ENCODE assay signal across 8 cellular contexts in the genomic region with DNA sequence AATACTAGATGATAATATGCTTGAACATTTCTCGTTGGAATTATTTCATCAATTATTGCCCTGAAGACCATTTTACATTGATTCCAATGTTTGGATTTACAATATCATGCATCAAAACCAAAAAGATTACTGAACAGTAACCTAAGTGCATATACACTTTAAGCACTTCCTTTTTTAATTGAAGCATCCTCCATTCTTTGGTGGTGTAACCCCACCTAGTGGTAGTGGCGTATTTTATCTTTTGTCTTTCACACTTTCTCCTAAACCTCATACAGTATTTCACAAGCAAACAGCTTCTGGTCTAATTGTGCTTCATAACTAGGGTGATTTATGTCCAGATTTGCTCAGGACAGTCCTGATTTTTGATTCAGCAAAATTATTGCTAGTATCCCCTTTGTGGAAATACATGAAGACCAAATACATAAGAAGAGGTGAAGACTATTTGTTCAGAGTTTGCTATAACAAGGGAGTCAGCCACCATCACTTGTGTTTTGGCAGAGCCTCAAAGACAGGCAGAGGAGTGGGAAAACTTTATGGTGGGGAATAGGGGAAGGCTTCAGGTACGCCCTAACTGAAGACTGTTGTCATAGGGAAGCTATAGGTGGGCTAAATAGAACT. TPM values are rescaled to one million over a fixed set of nuclear protein-coding genes. Genes with fewer than 3 reads are reported as not detected.
DNase-seq lines count a peak whose midpoint lies in the region; ATAC-seq and FAIRE-seq lines count a peak whose summit lies in the region.

No MANE protein-coding gene starts in this region.

- H3K27ac ChIP-seq in small intestine (ENCODE audit: low read depth in 1 of 2, low read length in 1 of 2), result no peak overlapping the region

- no peaks in the 10 kb centered on the region for H3K9me3 ChIP-seq in small intestine (ENCODE audit: control insufficient read depth, low read depth)

- peak; percentile 51 for ATAC-seq in HG03354 (IDR thresholded peaks at IDR 0.05; ENCODE audit: poor library complexity, severe bottlenecking, unreplicated experiment)
- peak; percentile 42 to 51 for ATAC-seq in activated naive CD4-positive, alpha-beta T cell treated with anti-CD3 and anti-CD28 coated beads, Interleukin-2, amount 50 U/mL, for 72 hours

- H3K9me3 Mint-ChIP-seq in activated naive CD4-positive, alpha-beta T cell treated with anti-CD3 and anti-CD28 coated beads, Interleukin-2, amount 50 U/mL, for 72 hours, result no peaks in the 10 kb centered on the region

- FAIRE-seq in small intestine (lab: Jason Lieb, UNC), result no peak

- WGBS in small intestine, 3 donors, result 2 to 14% (median 6%) methylated on average over 3 of the region's 3 CpGs

- no peak overlapping the region for H3K4me3 ChIP-seq in small intestine (ENCODE audit: low read depth in 1 of 2, low read length in 2 of 2)

- peak; percentile 82 for DNase-seq in DMS53 (lab: John Stamatoyannopoulos, UW)
- peak; percentile 13 for DNase-seq in GM19238 (ENCODE audit: insufficient read length, low spot score)
- DNase-seq in NCI-H345 (lab: John Stamatoyannopoulos, UW), result peak; percentile 65
- peak in 1 of 2 donors; percentile 25 for DNase-seq in activated naive CD4-positive, alpha-beta T cell treated with anti-CD3 and anti-CD28 coated beads, Interleukin-2, amount 50 U/mL, for 72 hours (ENCODE audit: low spot score in 2 of 2)
- DNase-seq in hepatic stellate cell (ENCODE audit: low spot score), result peak; percentile 41
- peak; percentile 83 for DNase-seq in small intestine
- DNase-seq in UCSD-AML1 (lab: John Stamatoyannopoulos, UW; ENCODE audit: unreplicated experiment), result no peak

- H3K27ac Mint-ChIP-seq in activated naive CD4-positive, alpha-beta T cell treated with anti-CD3 and anti-CD28 coated beads, Interleukin-2, amount 50 U/mL, for 72 hours, result peak overlapping the region in 1 of 2 donors; percentile 91

- peaks cover 10 to 14% of the 10 kb centered on the region in 2 donors for H3K36me3 Mint-ChIP-seq in activated naive CD4-positive, alpha-beta T cell treated with anti-CD3 and anti-CD28 coated beads, Interleukin-2, amount 50 U/mL, for 72 hours

- H3K36me3 ChIP-seq in small intestine (ENCODE audit: control insufficient read depth in 2 of 2, insufficient read depth in 2 of 2, low read length in 2 of 2), result no peaks in the 10 kb centered on the region

- H3K27me3 ChIP-seq in small intestine (ENCODE audit: control insufficient read depth in 2 of 2, insufficient read depth in 2 of 2, low read length in 2 of 2), result no peaks in the 10 kb centered on the region

- H3K4me1 ChIP-seq in small intestine (ENCODE audit: control insufficient read depth in 2 of 2, insufficient read depth in 1 of 2, low read depth in 1 of 2, low read length in 1 of 2), result peaks cover 0 to 4% of the 10 kb centered on the region in 2 donors

RNA-seq across cellular contexts. Expression of gene NVL, which starts 3.4 kb away (rescaled TPM):
- 10 to 100 TPM; 16.4 to 31.0 TPM for total RNA-seq in activated naive CD4-positive, alpha-beta T cell treated with anti-CD3 and anti-CD28 coated beads, Interleukin-2, amount 50 U/mL, for 72 hours
- polyA plus RNA-seq in small intestine, result 10 to 100 TPM; 16.4 to 39.1 (median 22.2) TPM

RNA-seq across cellular contexts. Expression of gene CNIH4, which starts 23.3 kb away (rescaled TPM):
- total RNA-seq in activated naive CD4-positive, alpha-beta T cell treated with anti-CD3 and anti-CD28 coated beads, Interleukin-2, amount 50 U/mL, for 72 hours, result 10 to 100 TPM; 31.5 to 39.5 TPM
- polyA plus RNA-seq in small intestine, result 10 to 100 TPM; 43.2 to 91.6 (median 64.6) TPM
